In the genomic region with DNA sequence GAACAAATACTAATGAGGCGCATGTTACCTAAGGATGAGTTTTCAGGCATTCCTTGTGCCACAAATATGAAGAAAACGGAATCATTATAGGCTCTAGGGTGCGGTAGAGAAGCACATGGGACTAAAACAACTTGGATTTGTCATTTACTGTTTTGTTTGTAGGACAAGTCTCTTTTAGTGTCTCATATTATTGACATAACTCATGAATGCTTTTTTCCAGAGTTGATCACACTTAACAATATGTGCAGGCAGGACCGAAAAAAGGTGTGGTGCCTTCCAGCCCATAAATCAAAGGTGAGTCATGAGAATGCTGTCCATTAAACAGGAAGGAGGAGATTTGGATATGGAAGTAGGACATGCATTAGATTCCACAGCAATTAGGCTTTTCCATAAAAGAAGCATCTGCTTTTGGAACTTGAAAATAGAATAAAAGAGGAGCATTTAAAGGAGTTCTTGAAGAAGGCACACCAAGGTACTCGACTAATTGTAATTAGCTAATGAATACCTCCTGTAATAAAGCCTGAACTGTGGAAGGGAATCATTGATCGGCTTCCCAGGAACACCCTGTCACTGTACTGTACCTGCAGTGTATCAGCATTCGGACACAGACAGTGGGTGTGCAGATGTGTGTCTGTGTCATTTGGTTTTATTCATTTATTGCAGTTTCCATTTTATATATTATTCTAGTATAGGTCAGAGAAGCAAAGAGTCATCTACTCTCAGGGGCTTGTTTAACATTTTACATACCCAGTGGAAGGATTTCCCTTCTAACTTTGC, we compare ENCODE assay signal across 18 cellular contexts.
A peak's percentile ranks its signal among the peaks of the same experiment; 100 is the strongest.
DNase-seq lines count a peak whose midpoint lies in the region; ATAC-seq and TF ChIP-seq lines count a peak whose summit lies in the region.
"Had no signal": no experiment of that assay in that cellular context is flagged by ENCODE, and none has a peak within 500 bp of the region (broad histone marks: within the 10 kb centered on the region; RNA-seq: fewer than 3 reads in every experiment).

No MANE protein-coding gene starts in this region.

- H3K9me3 ChIP-seq in MG63 (peaks cover 17% of the 10 kb centered on the region), trophoblast cell (ENCODE audit: insufficient read depth, low read depth, low read length) (peaks cover 4% of the 10 kb centered on the region)

- no peaks in the 10 kb centered on the region for H3K79me2 ChIP-seq in trophoblast cell (ENCODE audit: control insufficient read depth, insufficient read depth, low read length, poor library complexity)

- peak; percentile 90 for DNase-seq in ELR (ENCODE audit: low read depth)
- peak; percentile 55 for DNase-seq in MG63
- DNase-seq in dermis microvascular lymphatic vessel endothelial cell (ENCODE audit: low read depth in 2 of 2) = peak; percentile 81 to 83
- DNase-seq in trophoblast cell = peak; percentile 83 to 91
- DNase-seq in brain microvascular endothelial cell = no peak
- DNase-seq in GDM1 (lab: John Stamatoyannopoulos, UW) = no peak
- no peak for DNase-seq in hypothalamus (lab: John Stamatoyannopoulos, UW)
- DNase-seq: aorta; effector CD4-positive, alpha-beta T cell; H7; heart left ventricle; left ventricle myocardium inferior; NCI-H1694 treated with DMSO at 0.1 percent for 48 hours; NCI-H748 treated with DMSO at 0.1 percent for 48 hours had no signal

- H3K4me3 ChIP-seq in MG63 (no peak overlapping the region), trophoblast cell (ENCODE audit: low read depth, low read length) (no peak overlapping the region), brain microvascular endothelial cell (ENCODE audit: low read depth, low read length) (no peak overlapping the region)
- H3K4me3 ChIP-seq: GM12878, heart left ventricle, left ventricle myocardium inferior, SK-N-MC, skin epidermis had no signal

- H2BK12ac ChIP-seq in trophoblast cell (ENCODE audit: low read length) = no peak overlapping the region

- no peaks in the 10 kb centered on the region for H3K27me3 ChIP-seq in MG63
- H3K27me3 ChIP-seq in trophoblast cell (ENCODE audit: insufficient read depth, low read length) = no peaks in the 10 kb centered on the region
- H3K27me3 ChIP-seq in brain microvascular endothelial cell (replicated peaks) = no peaks in the 10 kb centered on the region
- H3K27me3 ChIP-seq: heart left ventricle had no signal

- no peak overlapping the region for H3K9ac ChIP-seq in trophoblast cell (ENCODE audit: low read length)

- H4K91ac ChIP-seq in trophoblast cell (ENCODE audit: low read depth, low read length) = no peak overlapping the region

- no peaks in the 10 kb centered on the region for H3K79me1 ChIP-seq in trophoblast cell (ENCODE audit: low read length)

- H3K14ac ChIP-seq in trophoblast cell (ENCODE audit: low read length) = no peak overlapping the region

- H2BK120ac ChIP-seq in trophoblast cell (ENCODE audit: insufficient read depth, low read length, poor library complexity) = no peak overlapping the region

- H3K27ac ChIP-seq in trophoblast cell (ENCODE audit: low read depth, low read length) = no peak overlapping the region
- no peak overlapping the region for H3K27ac ChIP-seq in brain microvascular endothelial cell
- H3K27ac ChIP-seq: heart left ventricle, left ventricle myocardium inferior, SK-N-MC had no signal

- H4K12ac ChIP-seq in trophoblast cell (ENCODE audit: low read depth, low read length) = no peak overlapping the region

- no peak overlapping the region for H3K4ac ChIP-seq in trophoblast cell (ENCODE audit: low read depth, low read length)

- no peak overlapping the region for H3K4me2 ChIP-seq in trophoblast cell (ENCODE audit: low read length)

- in situ Hi-C loops in brain microvascular endothelial cell (cut with HindIII; ENCODE audit: low pct_ligation_motif_present, low sequenced_read_pairs) = no loop called here

- no peak overlapping the region for H3K23ac ChIP-seq in trophoblast cell (ENCODE audit: low read length)

- no peak overlapping the region for H3K18ac ChIP-seq in trophoblast cell (ENCODE audit: low read length)

- no CpG with 5 or more reads among the region's 7 CpGs for WGBS in trophoblast cell (ENCODE audit: extremely low coverage, insufficient coverage, insufficient read length)

- H3K36me3 ChIP-seq in MG63 = peaks cover 58% of the 10 kb centered on the region
- no peaks in the 10 kb centered on the region for H3K36me3 ChIP-seq in trophoblast cell (ENCODE audit: control insufficient read depth in 1 of 2, insufficient read depth in 2 of 2, low read length in 2 of 2)
- peaks cover 22% of the 10 kb centered on the region for H3K36me3 ChIP-seq in brain microvascular endothelial cell (replicated peaks)

- no peak overlapping the region for H2AFZ ChIP-seq in trophoblast cell (ENCODE audit: insufficient read depth, low read length, poor library complexity)

- peaks cover 0 to 3% of the 10 kb centered on the region in 2 experiments for H3K4me1 ChIP-seq in trophoblast cell (ENCODE audit: control insufficient read depth in 1 of 2, insufficient read depth in 2 of 2, low read length in 2 of 2)
- H3K4me1 ChIP-seq: heart left ventricle, left ventricle myocardium inferior had no signal

- no peak overlapping the region for H4K8ac ChIP-seq in trophoblast cell (ENCODE audit: low read depth, low read length)

- H2AK5ac ChIP-seq in trophoblast cell (ENCODE audit: low read length) = no peak overlapping the region

- no peak for TF ChIP-seq CTCF in brain microvascular endothelial cell (IDR thresholded peaks at IDR 0.05; ENCODE audit: low read depth, low read length, missing control alignments)

- H2BK5ac ChIP-seq in trophoblast cell (ENCODE audit: low read depth, low read length, poor library complexity) = no peak overlapping the region

- ATAC-seq in HG03039 (IDR thresholded peaks at IDR 0.05; ENCODE audit: unreplicated experiment) = no peak
- ATAC-seq: GM12878, heart left ventricle had no signal

Comparison
In these comparisons a context has a peak if more than half of its experiments do, and no peak if none do; other contexts are left out.
1. DNase-seq: peak in ELR (single experiment), MG63 (single experiment), dermis microvascular lymphatic vessel endothelial cell (2 of 2) and trophoblast cell (2 of 2); none in brain microvascular endothelial cell (single experiment), GDM1 (single experiment) and hypothalamus (0 of 51).